In the genomic region with DNA sequence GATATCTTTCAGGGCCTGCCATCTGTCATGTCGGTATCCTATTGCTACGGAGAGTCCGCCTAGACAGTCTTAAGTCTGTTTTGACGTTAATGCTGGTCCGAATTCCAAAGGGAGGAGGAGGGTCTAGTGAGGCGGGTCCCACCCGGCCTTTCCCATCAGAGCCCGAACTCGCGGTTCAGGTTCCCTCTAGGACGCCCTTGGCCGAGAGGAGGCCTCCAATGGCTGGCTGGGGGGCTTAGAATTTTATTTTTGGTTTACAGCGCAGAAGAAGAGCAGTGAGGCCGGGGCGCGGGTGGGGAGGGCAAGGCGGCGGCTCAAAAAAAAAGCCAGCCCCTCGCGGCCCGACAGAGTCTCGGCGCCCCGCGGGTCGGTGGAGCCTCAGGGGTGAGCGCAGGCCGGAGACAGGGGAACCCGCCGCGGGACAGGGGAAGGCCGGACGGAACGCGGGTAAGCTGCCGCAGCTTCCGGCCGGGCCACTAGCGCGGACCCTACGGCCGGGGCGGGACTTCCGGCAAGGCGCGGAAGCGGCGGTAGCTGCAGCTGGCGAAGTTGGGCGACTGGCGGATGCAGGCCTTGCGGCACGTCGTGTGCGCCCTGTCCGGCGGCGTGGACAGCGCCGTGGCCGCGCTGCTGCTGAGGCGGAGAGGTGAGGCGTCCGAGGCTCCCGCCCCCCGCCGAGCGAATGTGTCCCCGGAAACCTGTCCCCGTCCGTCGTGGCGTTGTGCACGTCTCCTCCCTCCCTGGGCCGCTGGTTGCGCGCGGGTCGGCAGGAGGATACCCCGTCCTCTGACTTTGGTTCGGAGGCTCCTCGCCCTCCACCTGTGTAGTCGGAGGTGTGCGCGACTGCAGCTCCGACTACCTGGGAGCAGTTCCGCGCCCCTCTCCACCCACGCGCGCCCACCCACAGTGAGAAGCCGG, we compare ENCODE assay signal across 1 cellular context.
TF ChIP-seq lines count a peak whose summit lies in the region.

A gene with protein sequence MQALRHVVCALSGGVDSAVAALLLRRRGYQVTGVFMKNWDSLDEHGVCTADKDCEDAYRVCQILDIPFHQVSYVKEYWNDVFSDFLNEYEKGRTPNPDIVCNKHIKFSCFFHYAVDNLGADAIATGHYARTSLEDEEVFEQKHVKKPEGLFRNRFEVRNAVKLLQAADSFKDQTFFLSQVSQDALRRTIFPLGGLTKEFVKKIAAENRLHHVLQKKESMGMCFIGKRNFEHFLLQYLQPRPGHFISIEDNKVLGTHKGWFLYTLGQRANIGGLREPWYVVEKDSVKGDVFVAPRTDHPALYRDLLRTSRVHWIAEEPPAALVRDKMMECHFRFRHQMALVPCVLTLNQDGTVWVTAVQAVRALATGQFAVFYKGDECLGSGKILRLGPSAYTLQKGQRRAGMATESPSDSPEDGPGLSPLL (plus strand): TSS at position 514 of the 918 bp plus-strand sequence. CDS start 51 bp downstream, at position 565.

TF ChIP-seq in K562, 482 proteins besides CTCF, POLR2A, EP300 and RAD21 (continued from another document and continues in another):
- TF ChIP-seq, protein P1, sequence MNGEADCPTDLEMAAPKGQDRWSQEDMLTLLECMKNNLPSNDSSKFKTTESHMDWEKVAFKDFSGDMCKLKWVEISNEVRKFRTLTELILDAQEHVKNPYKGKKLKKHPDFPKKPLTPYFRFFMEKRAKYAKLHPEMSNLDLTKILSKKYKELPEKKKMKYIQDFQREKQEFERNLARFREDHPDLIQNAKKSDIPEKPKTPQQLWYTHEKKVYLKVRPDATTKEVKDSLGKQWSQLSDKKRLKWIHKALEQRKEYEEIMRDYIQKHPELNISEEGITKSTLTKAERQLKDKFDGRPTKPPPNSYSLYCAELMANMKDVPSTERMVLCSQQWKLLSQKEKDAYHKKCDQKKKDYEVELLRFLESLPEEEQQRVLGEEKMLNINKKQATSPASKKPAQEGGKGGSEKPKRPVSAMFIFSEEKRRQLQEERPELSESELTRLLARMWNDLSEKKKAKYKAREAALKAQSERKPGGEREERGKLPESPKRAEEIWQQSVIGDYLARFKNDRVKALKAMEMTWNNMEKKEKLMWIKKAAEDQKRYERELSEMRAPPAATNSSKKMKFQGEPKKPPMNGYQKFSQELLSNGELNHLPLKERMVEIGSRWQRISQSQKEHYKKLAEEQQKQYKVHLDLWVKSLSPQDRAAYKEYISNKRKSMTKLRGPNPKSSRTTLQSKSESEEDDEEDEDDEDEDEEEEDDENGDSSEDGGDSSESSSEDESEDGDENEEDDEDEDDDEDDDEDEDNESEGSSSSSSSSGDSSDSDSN (IDR thresholded peaks at IDR 0.05; ENCODE audit: borderline replicate concordance in 1 of 2, low read depth in 2 of 2, low read length in 2 of 2) = peak; percentile 83 to 86; a peak in 3 of 4 replicates
- TF ChIP-seq ZBTB40 (IDR thresholded peaks at IDR 0.05) (peak; percentile 99), ZBTB40 (CRISPR knock-in tag; IDR thresholded peaks at IDR 0.05) (no peak), SMARCC2 (IDR thresholded peaks at IDR 0.05; ENCODE audit: low read depth) (no peak), EP400 (IDR thresholded peaks at IDR 0.05) (peak; percentile 71; the same call in 1 of the 2 replicates), NEUROD1 (IDR thresholded peaks at IDR 0.05; ENCODE audit: borderline replicate concordance, low read depth, low read length, partially characterized antibody) (peak; percentile 48), NFE2L1 (tag; IDR thresholded peaks at IDR 0.05; ENCODE audit: borderline replicate concordance, low read depth) (no peak), ZNF316 (IDR thresholded peaks at IDR 0.05) (no peak), MXI1 (IDR thresholded peaks at IDR 0.05; ENCODE audit: low read depth, low read length) (0 out of 2 replicates have a peak, but pooled peaks have one; percentile 26), ETV1 (tag; conservative IDR thresholded peaks at IDR 0.05; ENCODE audit: low read depth) (peak; percentile 63), ARNT (IDR thresholded peaks at IDR 0.05) (no peak), NCOR1 (IDR thresholded peaks at IDR 0.05) (no peak), ZNF551 (CRISPR knock-in tag; IDR thresholded peaks at IDR 0.05) (no peak), NCOA2 (IDR thresholded peaks at IDR 0.05; ENCODE audit: partially characterized antibody in 2 of 2) (no peak), HSF4 (CRISPR knock-in tag; IDR thresholded peaks at IDR 0.05; ENCODE audit: borderline replicate concordance) (no peak), TBP (optimal IDR thresholded peaks at IDR 0.05; ENCODE audit: low read depth, low read length) (peak; percentile 64), HCFC1 (IDR thresholded peaks at IDR 0.05; ENCODE audit: low read depth, low read length) (peak; percentile 82), LEF1 (IDR thresholded peaks at IDR 0.05) (no peak), HMGN3 (IDR thresholded peaks at IDR 0.05; ENCODE audit: borderline replicate concordance, extremely low read depth, insufficient read length, low read depth, low read length) (peak; percentile 57), CHD2 (IDR thresholded peaks at IDR 0.05; ENCODE audit: low read depth, low read length) (no peak), BCLAF1 (IDR thresholded peaks at IDR 0.05; ENCODE audit: borderline replicate concordance in 1 of 2, control insufficient read depth in 1 of 2, low read depth in 2 of 2, low read length in 1 of 2) (0 out of 4 replicates have a peak, but pooled peaks of 1 of the 2 experiments have one; percentile 66), ZNF639 (CRISPR knock-in tag; conservative IDR thresholded peaks at IDR 0.05 in 1 of 2, IDR thresholded peaks at IDR 0.05 in 1 of 2) (peak in 1 of 2 experiments; percentile 30; a peak in 1 of 4 replicates), ESRRA (IDR thresholded peaks at IDR 0.05; ENCODE audit: borderline replicate concordance, low read depth) (peak; percentile 68), TAF9B (IDR thresholded peaks at IDR 0.05; ENCODE audit: partially characterized antibody) (peak; percentile 71), MAFK (IDR thresholded peaks at IDR 0.05; ENCODE audit: low read length) (no peak)
- TF ChIP-seq, protein P2, sequence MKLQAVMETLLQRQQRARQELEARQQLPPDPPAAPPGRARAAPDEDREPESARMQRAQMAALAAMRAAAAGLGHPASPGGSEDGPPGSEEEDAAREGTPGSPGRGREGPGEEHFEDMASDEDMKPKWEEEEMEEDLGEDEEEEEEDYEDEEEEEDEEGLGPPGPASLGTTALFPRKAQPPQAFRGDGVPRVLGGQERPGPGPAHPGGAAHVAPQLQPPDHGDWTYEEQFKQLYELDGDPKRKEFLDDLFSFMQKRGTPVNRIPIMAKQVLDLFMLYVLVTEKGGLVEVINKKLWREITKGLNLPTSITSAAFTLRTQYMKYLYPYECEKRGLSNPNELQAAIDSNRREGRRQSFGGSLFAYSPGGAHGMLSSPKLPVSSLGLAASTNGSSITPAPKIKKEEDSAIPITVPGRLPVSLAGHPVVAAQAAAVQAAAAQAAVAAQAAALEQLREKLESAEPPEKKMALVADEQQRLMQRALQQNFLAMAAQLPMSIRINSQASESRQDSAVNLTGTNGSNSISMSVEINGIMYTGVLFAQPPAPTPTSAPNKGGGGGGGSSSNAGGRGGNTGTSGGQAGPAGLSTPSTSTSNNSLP (IDR thresholded peaks at IDR 0.05; ENCODE audit: borderline replicate concordance, low read depth, low read length) = no peak
- TF ChIP-seq, protein P3, sequence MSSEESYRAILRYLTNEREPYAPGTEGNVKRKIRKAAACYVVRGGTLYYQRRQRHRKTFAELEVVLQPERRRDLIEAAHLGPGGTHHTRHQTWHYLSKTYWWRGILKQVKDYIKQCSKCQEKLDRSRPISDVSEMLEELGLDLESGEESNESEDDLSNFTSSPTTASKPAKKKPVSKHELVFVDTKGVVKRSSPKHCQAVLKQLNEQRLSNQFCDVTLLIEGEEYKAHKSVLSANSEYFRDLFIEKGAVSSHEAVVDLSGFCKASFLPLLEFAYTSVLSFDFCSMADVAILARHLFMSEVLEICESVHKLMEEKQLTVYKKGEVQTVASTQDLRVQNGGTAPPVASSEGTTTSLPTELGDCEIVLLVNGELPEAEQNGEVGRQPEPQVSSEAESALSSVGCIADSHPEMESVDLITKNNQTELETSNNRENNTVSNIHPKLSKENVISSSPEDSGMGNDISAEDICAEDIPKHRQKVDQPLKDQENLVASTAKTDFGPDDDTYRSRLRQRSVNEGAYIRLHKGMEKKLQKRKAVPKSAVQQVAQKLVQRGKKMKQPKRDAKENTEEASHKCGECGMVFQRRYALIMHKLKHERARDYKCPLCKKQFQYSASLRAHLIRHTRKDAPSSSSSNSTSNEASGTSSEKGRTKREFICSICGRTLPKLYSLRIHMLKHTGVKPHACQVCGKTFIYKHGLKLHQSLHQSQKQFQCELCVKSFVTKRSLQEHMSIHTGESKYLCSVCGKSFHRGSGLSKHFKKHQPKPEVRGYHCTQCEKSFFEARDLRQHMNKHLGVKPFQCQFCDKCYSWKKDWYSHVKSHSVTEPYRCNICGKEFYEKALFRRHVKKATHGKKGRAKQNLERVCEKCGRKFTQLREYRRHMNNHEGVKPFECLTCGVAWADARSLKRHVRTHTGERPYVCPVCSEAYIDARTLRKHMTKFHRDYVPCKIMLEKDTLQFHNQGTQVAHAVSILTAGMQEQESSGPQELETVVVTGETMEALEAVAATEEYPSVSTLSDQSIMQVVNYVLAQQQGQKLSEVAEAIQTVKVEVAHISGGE (CRISPR knock-in tag; IDR thresholded peaks at IDR 0.05) = peak; percentile 92 to 99 (median 97)
